ENCODE assay signal across 23 cellular contexts in genomic region chr3:193702967-193703366, GRCh38.
DNase-seq lines count a peak whose midpoint lies in the region; ATAC-seq and TF ChIP-seq lines count a peak whose summit lies in the region.
"Had no signal": no experiment of that assay in that cellular context is flagged by ENCODE, and none has a peak within 500 bp of the region (broad histone marks: within the 10 kb centered on the region; RNA-seq: fewer than 3 reads in every experiment).

No MANE protein-coding gene starts in this region.

- WGBS in aorta, 2 donors = 5 to 8% methylated on average over 3 of the region's 3 CpGs
- WGBS in suprapubic skin = 56% methylated on average over 3 of the region's 3 CpGs

- H3K27me3 ChIP-seq in ascending aorta = no peaks in the 10 kb centered on the region
- H3K27me3 ChIP-seq in aorta (ENCODE audit: control insufficient read depth in 1 of 2, insufficient read depth in 2 of 2, low read length in 1 of 2) = no peaks in the 10 kb centered on the region
- no peaks in the 10 kb centered on the region for H3K27me3 ChIP-seq in suprapubic skin
- H3K27me3 ChIP-seq: gastroesophageal sphincter, sigmoid colon, uterus had no signal

- H3K27ac ChIP-seq in ascending aorta (peak overlapping the region; percentile 49 to 82), aorta (ENCODE audit: low read depth in 1 of 2, low read length in 2 of 2) (peak overlapping the region in 1 of 2 donors; percentile 91), suprapubic skin (no peak overlapping the region)
- H3K27ac ChIP-seq: gastroesophageal sphincter, sigmoid colon, uterus had no signal

- ATAC-seq in aorta (ENCODE audit: low FRiP score) (peak; percentile 71), HG03039 (IDR thresholded peaks at IDR 0.05; ENCODE audit: unreplicated experiment) (no peak)
- ATAC-seq: activated CD4-positive, alpha-beta T cell treated with anti-CD3 and anti-CD28 coated beads for 36 hours; activated T-helper 17 cell treated with anti-CD3 and anti-CD28 coated beads, Interleukin-2, amount 50 U/mL, for 72 hours; gastroesophageal sphincter; left cardiac atrium; natural killer cell treated with Interleukin-12 subunit alpha and Interleukin-12 subunit beta and Interleukin-15 and Interleukin-18, amount 100 ng/mL, for 72 hours had no signal

- no peaks in the 10 kb centered on the region for H3K36me3 ChIP-seq in ascending aorta
- H3K36me3 ChIP-seq in aorta (ENCODE audit: control insufficient read depth in 1 of 2, insufficient read depth in 2 of 2, low read length in 1 of 2) = no peaks in the 10 kb centered on the region
- peaks cover 13% of the 10 kb centered on the region for H3K36me3 ChIP-seq in suprapubic skin
- H3K36me3 ChIP-seq: sigmoid colon, uterus had no signal

- DNase-seq in SIG-M5 treated with dmso at 0.1 percent for 504 hours (lab: John Stamatoyannopoulos, UW; ENCODE audit: unreplicated experiment) (peak; percentile 14), SIG-M5 (lab: John Stamatoyannopoulos, UW) (no peak), ascending aorta (ENCODE audit: low spot score in 2 of 2) (no peak), fibroblast of the aortic adventitia (ENCODE audit: low read depth) (peak; percentile 71), aorta (no peak), suprapubic skin (ENCODE audit: low spot score in 2 of 2) (no peak)
- DNase-seq in stimulated activated CD4-positive, alpha-beta T cell treated with anti-CD3 and anti-CD28 coated beads, Interleukin-15, amount 100 ng/mL, for 24 hours = no peak
- DNase-seq: activated CD4-positive, alpha-beta T cell treated with anti-CD3 and anti-CD28 coated beads for 36 hours; central memory CD4-positive, alpha-beta T cell; effector memory CD4-positive, alpha-beta T cell; Karpas-422; left cardiac atrium; NCI-H1092; NCI-H2029 treated with DMSO at 0.1 percent for 48 hours; sigmoid colon; stimulated activated CD4-positive, alpha-beta T cell treated with anti-CD3 and anti-CD28 coated beads, Interleukin-2, amount 100 ng/mL, for 24 hours; SW 1271; uterus had no signal

- H3K9me3 ChIP-seq in ascending aorta = no peaks in the 10 kb centered on the region
- no peaks in the 10 kb centered on the region for H3K9me3 ChIP-seq in aorta (ENCODE audit: control insufficient read depth, low read length)
- no peaks in the 10 kb centered on the region for H3K9me3 ChIP-seq in suprapubic skin
- H3K9me3 ChIP-seq: gastroesophageal sphincter, sigmoid colon, uterus had no signal

- no peak for TF ChIP-seq EP300 in suprapubic skin (IDR thresholded peaks at IDR 0.05)

- intact Hi-C loops in ascending aorta (cut with DNase I) = loop anchor here (5.0 kb wide), 1 partner anchor 36 kb away; no protein-coding TSS in a partner anchor
- intact Hi-C loops in aorta (cut with DNase I) = loop anchor here in 1 of 2 donors (5.0 kb wide), 1 partner anchor 36 kb away; no protein-coding TSS in a partner anchor

- H3K4me3 ChIP-seq in ascending aorta = no peak overlapping the region
- H3K4me3 ChIP-seq in fibroblast of the aortic adventitia (ENCODE audit: low read depth, low read length) = no peak overlapping the region
- no peak overlapping the region for H3K4me3 ChIP-seq in aorta (ENCODE audit: low read length in 2 of 2)
- no peak overlapping the region for H3K4me3 ChIP-seq in suprapubic skin
- H3K4me3 ChIP-seq: gastroesophageal sphincter, GM23338, sigmoid colon, uterus had no signal

- no peak for TF ChIP-seq CTCF in ascending aorta (IDR thresholded peaks at IDR 0.05)
- TF ChIP-seq CTCF in fibroblast of the aortic adventitia (IDR thresholded peaks at IDR 0.05; ENCODE audit: insufficient read depth, low read length) = no peak
- TF ChIP-seq CTCF in suprapubic skin (IDR thresholded peaks at IDR 0.05) = no peak

- TF ChIP-seq POLR2A in suprapubic skin (IDR thresholded peaks at IDR 0.05) = no peak

- H3K4me1 ChIP-seq in ascending aorta (peaks cover 13 to 14% of the 10 kb centered on the region in 2 donors), aorta (ENCODE audit: control insufficient read depth in 1 of 2, insufficient read depth in 2 of 2, low read length in 2 of 2) (peaks cover 0 to 1% of the 10 kb centered on the region in 2 donors), suprapubic skin (no peaks in the 10 kb centered on the region)
- H3K4me1 ChIP-seq: gastroesophageal sphincter, sigmoid colon, uterus had no signal

Comparison
In these comparisons a context has a peak if more than half of its experiments do, and no peak if none do; other contexts are left out.
1. DNase-seq: peak in SIG-M5 treated with dmso at 0.1 percent for 504 hours (single experiment) and fibroblast of the aortic adventitia (single experiment); none in SIG-M5 (single experiment), ascending aorta (0 of 2), aorta (0 of 2), suprapubic skin (0 of 2) and stimulated activated CD4-positive, alpha-beta T cell treated with anti-CD3 and anti-CD28 coated beads, Interleukin-15, amount 100 ng/mL, for 24 hours (single experiment).